16 cellular contexts compared by ENCODE assay signal in genomic region chr16:77736879-77737278, GRCh38. TPM values are rescaled to one million over a fixed set of nuclear protein-coding genes. Genes with fewer than 3 reads are reported as not detected.
DNase-seq lines count a peak whose midpoint lies in the region; ATAC-seq and TF ChIP-seq lines count a peak whose summit lies in the region.
"Had no signal": no experiment of that assay in that cellular context is flagged by ENCODE, and none has a peak within 500 bp of the region (broad histone marks: within the 10 kb centered on the region; RNA-seq: fewer than 3 reads in every experiment).

No MANE protein-coding gene starts in this region.

- H3K36me3 ChIP-seq in OCI-LY7 (ENCODE audit: insufficient read depth, low read length): no peaks in the 10 kb centered on the region
- H3K36me3 ChIP-seq: transverse colon had no signal

- no peaks in the 10 kb centered on the region for H3K79me2 ChIP-seq in OCI-LY7 (ENCODE audit: insufficient read depth, low read depth, low read length)

- peaks cover 4% of the 10 kb centered on the region for H3K4me1 Mint-ChIP-seq in activated T-helper 17 cell treated with anti-CD3 and anti-CD28 coated beads, Interleukin-2, amount 50 U/mL, for 72 hours

- CTCF ChIA-PET in OCI-LY7 (lab: Charles Lee; ENCODE audit: unreplicated experiment): no interaction called here

- H3K4me1 ChIP-seq in OCI-LY7 (ENCODE audit: insufficient read depth, low read length, poor library complexity, severe bottlenecking): no peaks in the 10 kb centered on the region
- H3K4me1 ChIP-seq: transverse colon had no signal

- intact Hi-C loops in OCI-LY7 (cut with micrococcal nuclease; ENCODE audit: unreplicated experiment): no loop called here

- H3K4me3 Mint-ChIP-seq in activated T-helper 17 cell treated with anti-CD3 and anti-CD28 coated beads, Interleukin-2, amount 50 U/mL, for 72 hours: no peak overlapping the region
- H3K4me3 Mint-ChIP-seq: T-helper 2 cell treated with Interferon-gamma antibody and Interleukin-4, amounts not matched to agents 5 μg/mL and 100 μg/mL, for 36 hours had no signal

- H3K27me3 Mint-ChIP-seq in activated T-helper 17 cell treated with anti-CD3 and anti-CD28 coated beads, Interleukin-2, amount 50 U/mL, for 72 hours: no peaks in the 10 kb centered on the region

- H3K27ac Mint-ChIP-seq in activated T-helper 17 cell treated with anti-CD3 and anti-CD28 coated beads, Interleukin-2, amount 50 U/mL, for 72 hours: peak overlapping the region; percentile 61
- H3K27ac Mint-ChIP-seq: T-helper 2 cell treated with Interferon-gamma antibody and Interleukin-4, amounts not matched to agents 5 μg/mL and 100 μg/mL, for 36 hours had no signal

- BruUV-seq in OCI-LY7 (replicated peaks; lab: Mats Ljungman, UMichigan): no TSS peak

- H3K4me3 ChIP-seq in GM12865 (ENCODE audit: low read depth, low read length) (no peak overlapping the region), OCI-LY7 (ENCODE audit: low read depth, low read length, poor library complexity, severe bottlenecking) (no peak overlapping the region)
- H3K4me3 ChIP-seq: transverse colon had no signal

- peaks cover 8% of the 10 kb centered on the region for H3K9me3 Mint-ChIP-seq in activated T-helper 17 cell treated with anti-CD3 and anti-CD28 coated beads, Interleukin-2, amount 50 U/mL, for 72 hours

- H3K4me2 ChIP-seq in OCI-LY7 (ENCODE audit: low read length): no peak overlapping the region
- H3K4me2 ChIP-seq: KMS-11 had no signal

- no peak overlapping the region for H3K27ac ChIP-seq in OCI-LY7 (ENCODE audit: low read depth, low read length, poor library complexity, severe bottlenecking)
- H3K27ac ChIP-seq: KMS-11, transverse colon had no signal

- no peaks in the 10 kb centered on the region for H4K20me1 ChIP-seq in OCI-LY7 (ENCODE audit: insufficient read depth, low read length)

- POLR2A ChIA-PET in OCI-LY7 (lab: Charles Lee): no interaction called here

- ATAC-seq in GM21528 (IDR thresholded peaks at IDR 0.05; ENCODE audit: low FRiP score, unreplicated experiment) (peak; percentile 61), HG03432 (IDR thresholded peaks at IDR 0.05; ENCODE audit: unreplicated experiment) (peak; percentile 68)
- ATAC-seq in activated T-helper 17 cell treated with anti-CD3 and anti-CD28 coated beads, Interleukin-2, amount 50 U/mL, for 72 hours (replicated peaks): peak; percentile 83

- TF ChIP-seq CTCF in GM12865 (IDR thresholded peaks at IDR 0.05; ENCODE audit: insufficient read depth, low read depth, low read length, missing control alignments) (no peak), OCI-LY7 (conservative IDR thresholded peaks at IDR 0.05; ENCODE audit: low read length) (no peak)

- H2AFZ ChIP-seq in OCI-LY7 (ENCODE audit: low read length): no peak overlapping the region

- DNase-seq in GM12865 (ENCODE audit: low read depth): peak; percentile 5
- no peak for DNase-seq in dedifferentiated amniotic fluid mesenchymal stem cell (ENCODE audit: extremely low spot score)
- DNase-seq in T1000 (lab: John Stamatoyannopoulos, UW): no peak
- no peak for DNase-seq in OCI-LY7 (ENCODE audit: low spot score)
- DNase-seq in activated CD4-positive, alpha-beta T cell treated with anti-CD3 and anti-CD28 coated beads, Interleukin-2, amount 50 U/mL, for 1 hour: no peak
- DNase-seq: activated CD4-positive, alpha-beta T cell treated with anti-CD3 and anti-CD28 coated beads, Interleukin-2, amount 50 U/mL, for 48 hours; activated effector memory CD4-positive, alpha-beta T cell treated with anti-CD3 and anti-CD28 coated beads, Interleukin-2, amount 50 U/mL, for 16 hours; hippocampal formation; NCI-H1930; NCI-H774; transverse colon had no signal

- H3K36me3 Mint-ChIP-seq in activated T-helper 17 cell treated with anti-CD3 and anti-CD28 coated beads, Interleukin-2, amount 50 U/mL, for 72 hours (ENCODE audit: low read depth): no peaks in the 10 kb centered on the region

- no peaks in the 10 kb centered on the region for H3K9me2 ChIP-seq in OCI-LY7 (ENCODE audit: insufficient read depth, low read length)

- H3K9me3 ChIP-seq in OCI-LY7 (ENCODE audit: low read length): no peaks in the 10 kb centered on the region
- H3K9me3 ChIP-seq: transverse colon had no signal

RNA-seq across cellular contexts. Expression of gene NUDT7, which starts 14.6 kb away (rescaled TPM):
- 1 to 10 TPM; 3.8 to 5.5 TPM for total RNA-seq in activated T-helper 17 cell treated with anti-CD3 and anti-CD28 coated beads, Interleukin-2, amount 50 U/mL, for 72 hours
- total RNA-seq in OCI-LY7 (2014; rRNA removed; shearing (Covaris generic)): 4.4 and 9.1 TPM in 2 replicates
- total RNA-seq in OCI-LY7 (2022): 22.1 and 28.5 TPM in 2 replicates

RNA-seq across cellular contexts. Expression of gene VAT1L, which starts 51.5 kb away (rescaled TPM):
- total RNA-seq in activated T-helper 17 cell treated with anti-CD3 and anti-CD28 coated beads, Interleukin-2, amount 50 U/mL, for 72 hours: not detected
- not detected in 2 replicates for total RNA-seq in OCI-LY7 (2014; rRNA removed; shearing (Covaris generic))
- not detected in 2 replicates for total RNA-seq in OCI-LY7 (2022)
